Comparison of ENCODE assay signal across 8 cellular contexts in genomic region chrX:35380808-35381700, GRCh38.
DNase-seq lines count a peak whose midpoint lies in the region; ATAC-seq and TF ChIP-seq lines count a peak whose summit lies in the region.

No MANE protein-coding gene starts in this region.

- no peaks in the 10 kb centered on the region for H3K27me3 Mint-ChIP-seq in CD14-positive monocyte (ENCODE audit: low read depth in 3 of 3)
- no peaks in the 10 kb centered on the region for H3K27me3 Mint-ChIP-seq in stimulated activated naive CD8-positive, alpha-beta T cell treated with anti-CD3 and anti-CD28 coated beads, Interleukin-15, amount 100 ng/mL, for 72 hours

- 67% methylated on average over 6 of the region's 6 CpGs for WGBS in hepatocyte (ENCODE audit: low lambda C conversion rate, missing lambda C conversion rate)

- H3K9me3 Mint-ChIP-seq in CD14-positive monocyte, result no peaks in the 10 kb centered on the region
- no peaks in the 10 kb centered on the region for H3K9me3 Mint-ChIP-seq in stimulated activated naive CD8-positive, alpha-beta T cell treated with anti-CD3 and anti-CD28 coated beads, Interleukin-15, amount 100 ng/mL, for 72 hours

- no peaks in the 10 kb centered on the region for H3K36me3 ChIP-seq in hepatocyte (replicated peaks; ENCODE audit: insufficient read depth, low read depth)

- no peaks in the 10 kb centered on the region for H3K9me3 ChIP-seq in hepatocyte (ENCODE audit: low read depth)

- H3K4me3 ChIP-seq in hepatocyte, result no peak overlapping the region

- H3K79me2 ChIP-seq in hepatocyte, result no peaks in the 10 kb centered on the region

- no peak overlapping the region for H2AFZ ChIP-seq in hepatocyte

- H3K4me1 ChIP-seq in hepatocyte (ENCODE audit: insufficient read depth), result no peaks in the 10 kb centered on the region

- H3K36me3 Mint-ChIP-seq in CD14-positive monocyte, result no peaks in the 10 kb centered on the region

- no peak overlapping the region for H3K4me2 ChIP-seq in hepatocyte

- no peaks in the 10 kb centered on the region for H3K4me1 Mint-ChIP-seq in CD14-positive monocyte
- H3K4me1 Mint-ChIP-seq in stimulated activated naive CD8-positive, alpha-beta T cell treated with anti-CD3 and anti-CD28 coated beads, Interleukin-15, amount 100 ng/mL, for 72 hours, result no peaks in the 10 kb centered on the region

- intact Hi-C loops in CD14-positive monocyte (cut with micrococcal nuclease), result no loop called here

- H3K27ac Mint-ChIP-seq in CD14-positive monocyte, result no peak overlapping the region
- H3K27ac Mint-ChIP-seq in stimulated activated naive CD8-positive, alpha-beta T cell treated with anti-CD3 and anti-CD28 coated beads, Interleukin-15, amount 100 ng/mL, for 72 hours, result no peak overlapping the region

- H4K20me1 ChIP-seq in hepatocyte (ENCODE audit: insufficient read depth, poor library complexity, severe bottlenecking), result no peaks in the 10 kb centered on the region

- H3K27me3 ChIP-seq in hepatocyte, result no peaks in the 10 kb centered on the region

- DNase-seq in CD14-positive monocyte (ENCODE audit: low spot score) (no peak), RPMI8226 (peak; percentile 12), hepatocyte (ENCODE audit: low spot score) (peak; percentile 39), mucosa of gallbladder (ENCODE audit: low spot score) (no peak), HUDEP-2 (lab: John Stamatoyannopoulos, UW; ENCODE audit: unreplicated experiment in 76 of 76) (no peak)
- DNase-seq in stimulated activated naive CD8-positive, alpha-beta T cell treated with anti-CD3 and anti-CD28 coated beads, Interleukin-15, amount 100 ng/mL, for 72 hours, result no peak

- H3K4me3 Mint-ChIP-seq in CD14-positive monocyte, result no peak overlapping the region
- H3K4me3 Mint-ChIP-seq in stimulated activated naive CD8-positive, alpha-beta T cell treated with anti-CD3 and anti-CD28 coated beads, Interleukin-15, amount 100 ng/mL, for 72 hours, result no peak overlapping the region

- ATAC-seq in GM19025 (IDR thresholded peaks at IDR 0.05; ENCODE audit: low read depth, unreplicated experiment) (peak; percentile 70), HG03342 (IDR thresholded peaks at IDR 0.05; ENCODE audit: unreplicated experiment) (peak; percentile 80)
- no peak for ATAC-seq in stimulated activated naive CD8-positive, alpha-beta T cell treated with anti-CD3 and anti-CD28 coated beads, Interleukin-15, amount 100 ng/mL, for 72 hours

- no peaks in the 10 kb centered on the region for H3K9me2 ChIP-seq in hepatocyte (replicated peaks; ENCODE audit: insufficient read depth)

- no peak overlapping the region for H3K27ac ChIP-seq in hepatocyte

- TF ChIP-seq CTCF in CD14-positive monocyte (IDR thresholded peaks at IDR 0.05) (peak; percentile 24), hepatocyte (IDR thresholded peaks at IDR 0.05; ENCODE audit: poor library complexity) (peak; percentile 55)

Comparison
In these comparisons a context has a peak if more than half of its experiments do, and no peak if none do; other contexts are left out.
1. DNase-seq: peak in RPMI8226 (single experiment) and hepatocyte (single experiment); none in CD14-positive monocyte (single experiment), mucosa of gallbladder (single experiment), HUDEP-2 (0 of 76) and stimulated activated naive CD8-positive, alpha-beta T cell treated with anti-CD3 and anti-CD28 coated beads, Interleukin-15, amount 100 ng/mL, for 72 hours (0 of 2).